Comparison of ENCODE assay signal across 1 cellular context in genomic region chr3:42631650-42632049, GRCh38.
TF ChIP-seq lines count a peak whose summit lies in the region.

No MANE protein-coding gene starts in this region.

TF ChIP-seq in IMR-90, 13 proteins besides CTCF, POLR2A, EP300 and RAD21:
- TF ChIP-seq CHD1 (IDR thresholded peaks at IDR 0.05; ENCODE audit: low read depth, low read length) (no peak), BHLHE40 (IDR thresholded peaks at IDR 0.05; ENCODE audit: low read depth, low read length) (no peak), FOS (IDR thresholded peaks at IDR 0.05; ENCODE audit: low read depth, low read length) (no peak), SMC3 (IDR thresholded peaks at IDR 0.05; ENCODE audit: low read depth, low read length) (no peak), CEBPB (IDR thresholded peaks at IDR 0.05; ENCODE audit: low read depth, low read length) (no peak)
- TF ChIP-seq, protein P1, sequence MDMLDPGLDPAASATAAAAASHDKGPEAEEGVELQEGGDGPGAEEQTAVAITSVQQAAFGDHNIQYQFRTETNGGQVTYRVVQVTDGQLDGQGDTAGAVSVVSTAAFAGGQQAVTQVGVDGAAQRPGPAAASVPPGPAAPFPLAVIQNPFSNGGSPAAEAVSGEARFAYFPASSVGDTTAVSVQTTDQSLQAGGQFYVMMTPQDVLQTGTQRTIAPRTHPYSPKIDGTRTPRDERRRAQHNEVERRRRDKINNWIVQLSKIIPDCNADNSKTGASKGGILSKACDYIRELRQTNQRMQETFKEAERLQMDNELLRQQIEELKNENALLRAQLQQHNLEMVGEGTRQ (IDR thresholded peaks at IDR 0.05; ENCODE audit: low read depth, low read length): no peak
- TF ChIP-seq, protein P2, sequence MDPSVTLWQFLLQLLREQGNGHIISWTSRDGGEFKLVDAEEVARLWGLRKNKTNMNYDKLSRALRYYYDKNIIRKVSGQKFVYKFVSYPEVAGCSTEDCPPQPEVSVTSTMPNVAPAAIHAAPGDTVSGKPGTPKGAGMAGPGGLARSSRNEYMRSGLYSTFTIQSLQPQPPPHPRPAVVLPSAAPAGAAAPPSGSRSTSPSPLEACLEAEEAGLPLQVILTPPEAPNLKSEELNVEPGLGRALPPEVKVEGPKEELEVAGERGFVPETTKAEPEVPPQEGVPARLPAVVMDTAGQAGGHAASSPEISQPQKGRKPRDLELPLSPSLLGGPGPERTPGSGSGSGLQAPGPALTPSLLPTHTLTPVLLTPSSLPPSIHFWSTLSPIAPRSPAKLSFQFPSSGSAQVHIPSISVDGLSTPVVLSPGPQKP (IDR thresholded peaks at IDR 0.05; ENCODE audit: borderline replicate concordance, low read depth, low read length): no peak
